8 cellular contexts compared by ENCODE assay signal in genomic region chr6:31836036-31836675, GRCh38. TPM values are rescaled to one million over a fixed set of nuclear protein-coding genes. Genes with fewer than 3 reads are reported as not detected.
A peak's percentile ranks its signal among the peaks of the same experiment; 100 is the strongest.
DNase-seq lines count a peak whose midpoint lies in the region; ATAC-seq and TF ChIP-seq lines count a peak whose summit lies in the region.

No MANE protein-coding gene starts in this region.

- H3K9me3 ChIP-seq in HAP-1, result no peaks in the 10 kb centered on the region
- H3K9me3 ChIP-seq in SU-DHL-6 (ENCODE audit: insufficient read depth, low read length), result no peaks in the 10 kb centered on the region
- H3K9me3 ChIP-seq in skeletal muscle satellite cell (replicated peaks; ENCODE audit: low read length), result no peaks in the 10 kb centered on the region

- no peak for TF ChIP-seq CTCF in SU-DHL-6 (IDR thresholded peaks at IDR 0.05; ENCODE audit: insufficient read depth, low read length, poor library complexity, severe bottlenecking)
- no peak for TF ChIP-seq CTCF in fibroblast of villous mesenchyme (IDR thresholded peaks at IDR 0.05; ENCODE audit: insufficient read depth, low read depth, low read length)

- in situ Hi-C loops in HAP-1 (cut with MboI; ENCODE audit: low sequenced_read_pairs), result no loop called here

- H3K9ac ChIP-seq in SU-DHL-6 (ENCODE audit: low read length), result peak overlapping the region; percentile 96
- peak overlapping the region; percentile 99 for H3K9ac ChIP-seq in skeletal muscle satellite cell (ENCODE audit: low read depth, low read length)

- H2AFZ ChIP-seq in SU-DHL-6 (ENCODE audit: low read depth, low read length, severe bottlenecking), result no peak overlapping the region

- no peak for ATAC-seq in HG02759 (IDR thresholded peaks at IDR 0.05; ENCODE audit: unreplicated experiment)
- ATAC-seq in GM18498 (IDR thresholded peaks at IDR 0.05; ENCODE audit: unreplicated experiment), result no peak
- no peak for ATAC-seq in GM21367 (IDR thresholded peaks at IDR 0.05; ENCODE audit: unreplicated experiment)

- H3K27me3 ChIP-seq in HAP-1 (ENCODE audit: low read depth) (no peaks in the 10 kb centered on the region), SU-DHL-6 (ENCODE audit: low read length) (no peaks in the 10 kb centered on the region), skeletal muscle satellite cell (ENCODE audit: control insufficient read depth, insufficient read depth, low read length) (no peaks in the 10 kb centered on the region)

- H4K20me1 ChIP-seq in SU-DHL-6 (ENCODE audit: low read depth, low read length), result peaks cover 25% of the 10 kb centered on the region

- H3K79me2 ChIP-seq in SU-DHL-6 (ENCODE audit: insufficient read depth, low read length), result peaks cover 56% of the 10 kb centered on the region

- DNase-seq in HAP-1 (ENCODE audit: low spot score in 2 of 2), result no peak
- DNase-seq in fibroblast of villous mesenchyme (ENCODE audit: low read depth), result peak; percentile 37
- DNase-seq in stimulated activated naive CD4-positive, alpha-beta T cell treated with Interleukin-2 at 50 U/mL for 16 hours (lab: John Stamatoyannopoulos, UW), result no peak

- H3F3A ChIP-seq in SU-DHL-6 (ENCODE audit: insufficient read depth), result peaks cover 94% of the 10 kb centered on the region

- peak overlapping the region; percentile 90 for H3K27ac ChIP-seq in SU-DHL-6 (ENCODE audit: low read depth, low read length)

- H3K4me3 ChIP-seq in HAP-1, result peak overlapping the region; percentile 100
- H3K4me3 ChIP-seq in SU-DHL-6 (ENCODE audit: insufficient read depth, low read length, poor library complexity, severe bottlenecking), result peak overlapping the region; percentile 92
- peak overlapping the region; percentile 99 for H3K4me3 ChIP-seq in fibroblast of villous mesenchyme (ENCODE audit: low read depth, low read length)
- H3K4me3 ChIP-seq in skeletal muscle satellite cell (ENCODE audit: low read length), result peak overlapping the region; percentile 97

- no peaks in the 10 kb centered on the region for H3K9me2 ChIP-seq in SU-DHL-6 (replicated peaks; ENCODE audit: insufficient read depth, low read length)

- H3K36me3 ChIP-seq in HAP-1 (replicated peaks) (peaks cover 65% of the 10 kb centered on the region), SU-DHL-6 (ENCODE audit: low read length) (peaks cover 52% of the 10 kb centered on the region), skeletal muscle satellite cell (ENCODE audit: insufficient read depth, low read length) (peaks cover 52% of the 10 kb centered on the region)

- H3K4me2 ChIP-seq in SU-DHL-6 (ENCODE audit: low read depth, low read length, poor library complexity, severe bottlenecking) (peak overlapping the region; percentile 97), skeletal muscle satellite cell (ENCODE audit: low read length) (peak overlapping the region; percentile 95)

- H3K4me1 ChIP-seq in HAP-1 (peaks cover 21% of the 10 kb centered on the region), skeletal muscle satellite cell (ENCODE audit: control insufficient read depth, insufficient read depth, low read length) (peaks cover 30% of the 10 kb centered on the region)

RNA-seq across cellular contexts. Expression of gene HSPA1B, which starts 8.6 kb away (rescaled TPM):
- total RNA-seq in fibroblast of villous mesenchyme, result 84.4 and 148 TPM in 2 replicates
- 104 and 107 TPM in 2 replicates for total RNA-seq in skeletal muscle satellite cell (2012; rRNA removed)

RNA-seq across cellular contexts. Expression of gene HSPA1A, which starts 20.8 kb away (rescaled TPM):
- 77.0 and 132 TPM in 2 replicates for total RNA-seq in fibroblast of villous mesenchyme
- total RNA-seq in skeletal muscle satellite cell (2012; rRNA removed), result 42.2 and 44.6 TPM in 2 replicates

RNA-seq across cellular contexts. Expression of gene HSPA1L, which starts 21.1 kb away (rescaled TPM):
- 0.86 and 0.97 TPM in 2 replicates for total RNA-seq in fibroblast of villous mesenchyme
- total RNA-seq in skeletal muscle satellite cell (2012; rRNA removed), result 0.44 and 0.76 TPM in 2 replicates

RNA-seq across cellular contexts. Expression of gene NEU1, which starts 26.5 kb away (rescaled TPM):
- total RNA-seq in fibroblast of villous mesenchyme, result 70.8 and 77.6 TPM in 2 replicates
- 37.8 and 58.8 TPM in 2 replicates for total RNA-seq in skeletal muscle satellite cell (2012; rRNA removed)

RNA-seq across cellular contexts. Expression of gene LSM2, which starts 29.4 kb away (rescaled TPM):
- total RNA-seq in fibroblast of villous mesenchyme, result 21.6 and 23.7 TPM in 2 replicates
- 46.1 and 49.7 TPM in 2 replicates for total RNA-seq in skeletal muscle satellite cell (2012; rRNA removed)
